Comparison of ENCODE assay signal across 11 cellular contexts in the genomic region with DNA sequence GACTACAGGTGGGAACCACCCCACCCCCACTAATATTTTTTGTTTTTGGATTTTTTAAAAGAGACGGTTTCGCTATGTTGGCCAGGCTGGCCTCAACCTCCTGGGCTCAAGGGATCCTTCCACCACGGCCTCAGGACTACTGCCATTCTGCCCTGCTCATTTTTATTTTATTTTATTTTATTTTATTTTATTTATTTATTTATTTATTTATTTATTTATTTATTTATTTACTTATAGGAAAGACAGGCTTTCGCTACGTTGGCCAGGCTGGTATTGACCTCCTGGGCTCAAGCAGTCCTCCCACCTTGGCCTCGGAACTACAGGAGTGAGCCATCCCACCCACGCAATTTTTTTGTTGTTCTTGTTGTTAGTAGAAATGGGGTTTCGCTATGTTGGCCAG. TPM values are rescaled to one million over a fixed set of nuclear protein-coding genes. Genes with fewer than 3 reads are reported as not detected.
"Had no signal": no experiment of that assay in that cellular context is flagged by ENCODE, and none has a peak within 500 bp of the region (broad histone marks: within the 10 kb centered on the region; RNA-seq: fewer than 3 reads in every experiment).

No MANE protein-coding gene starts in this region.

RNA-seq across cellular contexts. Expression of gene SSX7, which starts 0.8 kb away (rescaled TPM):
- total RNA-seq: OCI-LY7, PC-3, PC-9, Peyer's patch, Right ventricle myocardium inferior, Right ventricle myocardium superior, RPMI7951, SJCRH30, SJSA1, SK-MEL-5, T-cell had no signal

RNA-seq across cellular contexts. Expression of gene SSX2, which starts 51.5 kb away (rescaled TPM):
- total RNA-seq: OCI-LY7, PC-3, Peyer's patch, Right ventricle myocardium inferior, Right ventricle myocardium superior, RPMI7951, SJCRH30, SJSA1, SK-MEL-5, T-cell had no signal
